ENCODE assay signal across 8 cellular contexts in genomic region chr11:125625594-125626380, GRCh38. TPM values are rescaled to one million over a fixed set of nuclear protein-coding genes. Genes with fewer than 3 reads are reported as not detected.
DNase-seq lines count a peak whose midpoint lies in the region; ATAC-seq and TF ChIP-seq lines count a peak whose summit lies in the region.

No MANE protein-coding gene starts in this region.

- TF ChIP-seq CTCF in OCI-LY3 (IDR thresholded peaks at IDR 0.05; ENCODE audit: low read depth, low read length) (no peak), epithelial cell of proximal tubule (conservative IDR thresholded peaks at IDR 0.05; ENCODE audit: low read depth, low read length) (no peak)

- H4K20me1 ChIP-seq in OCI-LY3 (ENCODE audit: insufficient read depth, low read length), result 0 out of 2 replicates have a peak, but pooled peaks cover 6% of the 10 kb centered on the region

- DNase-seq in DMS 273 (lab: John Stamatoyannopoulos, UW; ENCODE audit: unreplicated experiment), result peak; percentile 95
- peak; percentile 86 for DNase-seq in activated T-cell treated with anti-CD3 and anti-CD28 coated beads for 48 hours (ENCODE audit: low read depth)
- no peak for DNase-seq in epithelial cell of proximal tubule (ENCODE audit: low read depth)
- DNase-seq in stimulated activated CD8-positive, alpha-beta memory T cell treated with anti-CD3 and anti-CD28 coated beads, Interleukin-4, amount 100 ng/mL, for 4 hours (ENCODE audit: low read depth in 2 of 2, low spot score in 1 of 2), result peak; percentile 69 to 71

- peak overlapping the region; percentile 69 for H3K4me3 ChIP-seq in HUES64 (ENCODE audit: low read length)
- peak overlapping the region; percentile 93 for H3K4me3 ChIP-seq in OCI-LY3 (ENCODE audit: low read length)
- peak overlapping the region; percentile 72 for H3K4me3 ChIP-seq in epithelial cell of proximal tubule (ENCODE audit: low read depth, low read length)
- peak overlapping the region; percentile 80 to 92 for H3K4me3 ChIP-seq in mucosa of rectum (ENCODE audit: low read length in 2 of 2)

- H3K79me2 ChIP-seq in OCI-LY3 (ENCODE audit: low read length), result peaks cover 54% of the 10 kb centered on the region

- H3K27ac ChIP-seq in HUES64 (ENCODE audit: low read depth, low read length), result peak overlapping the region; percentile 98
- H3K27ac ChIP-seq in OCI-LY3 (ENCODE audit: low read length), result peak overlapping the region; percentile 86
- H3K27ac ChIP-seq in mucosa of rectum (ENCODE audit: low read depth in 2 of 2, low read length in 2 of 2), result peak overlapping the region; percentile 94 to 98

- peak overlapping the region; percentile 87 for H3K4me2 ChIP-seq in OCI-LY3 (ENCODE audit: low read length)

- no peaks in the 10 kb centered on the region for H3K9me3 ChIP-seq in HUES64 (ENCODE audit: insufficient read depth, low read depth, low read length)
- no peaks in the 10 kb centered on the region for H3K9me3 ChIP-seq in OCI-LY3 (ENCODE audit: insufficient read depth, low read length)
- no peaks in the 10 kb centered on the region for H3K9me3 ChIP-seq in mucosa of rectum (ENCODE audit: control insufficient read depth in 2 of 2, low read length in 2 of 2)

- H3K4me1 ChIP-seq in HUES64 (ENCODE audit: insufficient read depth, low read length), result peaks cover 11% of the 10 kb centered on the region; the same call in 1 of the 2 replicates
- peaks cover 14% of the 10 kb centered on the region for H3K4me1 ChIP-seq in OCI-LY3 (ENCODE audit: low read length)
- peaks cover 9 to 13% of the 10 kb centered on the region in 2 donors for H3K4me1 ChIP-seq in mucosa of rectum (ENCODE audit: control insufficient read depth in 2 of 2, insufficient read depth in 2 of 2, low read length in 2 of 2)

- H3K9ac ChIP-seq in HUES64 (ENCODE audit: low read depth, low read length), result peak overlapping the region; percentile 97
- H3K9ac ChIP-seq in OCI-LY3 (ENCODE audit: low read length), result peak overlapping the region; percentile 93
- H3K9ac ChIP-seq in mucosa of rectum (ENCODE audit: low read depth in 1 of 2, low read length in 2 of 2), result peak overlapping the region; percentile 89 to 90

- H2AFZ ChIP-seq in OCI-LY3 (ENCODE audit: low read depth, low read length), result peak overlapping the region; percentile 68

- H3K27me3 ChIP-seq in HUES64 (ENCODE audit: insufficient read depth, low read length) (no peaks in the 10 kb centered on the region), OCI-LY3 (ENCODE audit: low read depth, low read length) (no peaks in the 10 kb centered on the region), mucosa of rectum (ENCODE audit: control insufficient read depth in 2 of 2, insufficient read depth in 2 of 2, low read length in 2 of 2) (no peaks in the 10 kb centered on the region)

- WGBS in HUES64, result under 1% methylated on average over 58 of the region's 60 CpGs

- peak; percentile 84 for ATAC-seq in GM21515 (IDR thresholded peaks at IDR 0.05; ENCODE audit: unreplicated experiment)

- H3K36me3 ChIP-seq in HUES64 (ENCODE audit: insufficient read depth, low read length) (peaks cover 61% of the 10 kb centered on the region), OCI-LY3 (replicated peaks; ENCODE audit: low read depth, low read length) (peaks cover 38% of the 10 kb centered on the region), mucosa of rectum (ENCODE audit: control insufficient read depth in 2 of 2, insufficient read depth in 2 of 2, low read length in 2 of 2) (peaks cover 8% of the 10 kb centered on the region in 2 donors)

RNA-seq across cellular contexts. Expression of gene CHEK1, which starts 0.8 kb away (rescaled TPM):
- 74.4 TPM for polyA plus RNA-seq in HUES64 (2013, experiment 1 of 2)
- 76.5 TPM for polyA plus RNA-seq in HUES64 (2013, experiment 2 of 2)
- 43.2 and 48.9 TPM in 2 replicates for total RNA-seq in epithelial cell of proximal tubule

RNA-seq across cellular contexts. Expression of gene STT3A, which starts 33.1 kb away (rescaled TPM):
- polyA plus RNA-seq in HUES64 (2013, experiment 1 of 2), result 119 TPM
- polyA plus RNA-seq in HUES64 (2013, experiment 2 of 2), result 120 TPM
- total RNA-seq in epithelial cell of proximal tubule, result 170 and 190 TPM in 2 replicates

RNA-seq across cellular contexts. Expression of gene ACRV1, which starts 54.9 kb away (rescaled TPM):
- polyA plus RNA-seq in HUES64 (2013, experiment 1 of 2), result not detected
- polyA plus RNA-seq in HUES64 (2013, experiment 2 of 2), result not detected
- total RNA-seq in epithelial cell of proximal tubule, result not detected in 2 replicates

RNA-seq across cellular contexts. Expression of gene EI24, which starts 56.5 kb away (rescaled TPM):
- 125 TPM for polyA plus RNA-seq in HUES64 (2013, experiment 1 of 2)
- 125 TPM for polyA plus RNA-seq in HUES64 (2013, experiment 2 of 2)
- total RNA-seq in epithelial cell of proximal tubule, result 140 and 169 TPM in 2 replicates
